ENCODE assay signal across 13 cellular contexts in genomic region chr17:63844293-63844672, GRCh38. TPM values are rescaled to one million over a fixed set of nuclear protein-coding genes. Genes with fewer than 3 reads are reported as not detected.
DNase-seq lines count a peak whose midpoint lies in the region; ATAC-seq and TF ChIP-seq lines count a peak whose summit lies in the region.
"Had no signal": no experiment of that assay in that cellular context is flagged by ENCODE, and none has a peak within 500 bp of the region (broad histone marks: within the 10 kb centered on the region; RNA-seq: fewer than 3 reads in every experiment).

No MANE protein-coding gene starts in this region.

- no peaks in the 10 kb centered on the region for H3K9me3 ChIP-seq in iPS-15b (ENCODE audit: control insufficient read depth, insufficient read depth, low read length)
- H3K9me3 ChIP-seq in thyroid gland = no peaks in the 10 kb centered on the region
- H3K9me3 ChIP-seq: stomach had no signal

- CTCF ChIA-PET in activated naive CD4-positive, alpha-beta T cell treated with anti-CD3 and anti-CD28 coated beads, Interleukin-2, amount 10 ng/mL, durations not matched to agents 7 days and 5 days (lab: Charles Lee) = interaction anchor here (1.4 to 2.1 kb wide), 3 partner anchors 10 to 23 kb away, joined by 3 to 7 read pairs (median 5); no protein-coding TSS in a partner anchor
- CTCF ChIA-PET in WTC11 (lab: Charles Lee) = interaction anchor here (2.3 kb wide), 1 partner anchor 22 kb away, joined by 9 read pairs; no protein-coding TSS in a partner anchor

- peak overlapping the region; percentile 2 to 93 (median 85) for H3K27ac ChIP-seq in thyroid gland
- H3K27ac ChIP-seq: SJSA1 had no signal

- peaks cover 55% of the 10 kb centered on the region for H3K4me1 Mint-ChIP-seq in activated naive CD4-positive, alpha-beta T cell treated with anti-CD3 and anti-CD28 coated beads, Interleukin-2, amount 10 ng/mL, durations not matched to agents 7 days and 5 days
- H3K4me1 Mint-ChIP-seq in WTC11 = peaks cover 22% of the 10 kb centered on the region

- H3K27me3 ChIP-seq in iPS-15b (ENCODE audit: control insufficient read depth, insufficient read depth, low read length) = peaks cover 22% of the 10 kb centered on the region
- H3K27me3 ChIP-seq in thyroid gland = no peaks in the 10 kb centered on the region
- H3K27me3 ChIP-seq: SJSA1, stomach had no signal

- peaks cover 8% of the 10 kb centered on the region for H3K4me1 ChIP-seq in iPS-15b (ENCODE audit: control insufficient read depth, insufficient read depth, low read length)
- H3K4me1 ChIP-seq in thyroid gland = peaks cover 34 to 35% of the 10 kb centered on the region in 2 donors

- peaks cover 10% of the 10 kb centered on the region for H3K9me3 Mint-ChIP-seq in activated naive CD4-positive, alpha-beta T cell treated with anti-CD3 and anti-CD28 coated beads, Interleukin-2, amount 10 ng/mL, durations not matched to agents 7 days and 5 days
- peaks cover 9% of the 10 kb centered on the region for H3K9me3 Mint-ChIP-seq in WTC11

- TF ChIP-seq POLR2A in thyroid gland (IDR thresholded peaks at IDR 0.05) = no peak

- ATAC-seq in WTC11 (no peak), HG03571 (IDR thresholded peaks at IDR 0.05; ENCODE audit: unreplicated experiment) (no peak), left cardiac atrium (no peak)
- ATAC-seq: esophagus mucosa had no signal

- WGBS in thyroid gland, 2 donors = 63 to 78% methylated on average over 3 of the region's 3 CpGs

- DNase-seq in activated naive CD4-positive, alpha-beta T cell treated with anti-CD3 and anti-CD28 coated beads, Interleukin-2, amount 10 ng/mL, durations not matched to agents 7 days and 5 days = no peak
- no peak for DNase-seq in activated naive CD4-positive, alpha-beta T cell treated with anti-CD3 and anti-CD28 coated beads, Interleukin-2, amount 50 U/mL, for 16 hours
- DNase-seq in WTC11 (ENCODE audit: low spot score) (no peak), thyroid gland (no peak), left cardiac atrium (no peak), GM19240 (ENCODE audit: insufficient read length, low spot score) (no peak)
- DNase-seq: NCI-H510A had no signal

- POLR2A ChIA-PET in WTC11 (lab: Charles Lee) = no interaction called here

- no peaks in the 10 kb centered on the region for H3K36me3 ChIP-seq in iPS-15b (ENCODE audit: control insufficient read depth, insufficient read depth, low read length)
- no peaks in the 10 kb centered on the region for H3K36me3 ChIP-seq in thyroid gland
- H3K36me3 ChIP-seq: stomach had no signal

- intact Hi-C loops in thyroid gland (cut with DNase I) (no loop called here), left cardiac atrium (cut with DNase I) (no loop called here)

- H3K36me3 Mint-ChIP-seq in activated naive CD4-positive, alpha-beta T cell treated with anti-CD3 and anti-CD28 coated beads, Interleukin-2, amount 10 ng/mL, durations not matched to agents 7 days and 5 days = peaks cover 20% of the 10 kb centered on the region
- H3K36me3 Mint-ChIP-seq in WTC11 = peaks cover 6% of the 10 kb centered on the region

- peak overlapping the region; percentile 98 for H3K27ac Mint-ChIP-seq in activated naive CD4-positive, alpha-beta T cell treated with anti-CD3 and anti-CD28 coated beads, Interleukin-2, amount 10 ng/mL, durations not matched to agents 7 days and 5 days
- H3K27ac Mint-ChIP-seq in WTC11 = no peak overlapping the region

- peak overlapping the region; percentile 72 for H3K4me3 ChIP-seq in iPS-15b (ENCODE audit: low read depth, low read length)
- H3K4me3 ChIP-seq in thyroid gland (replicated peaks in 1 of 3) = no peak overlapping the region
- H3K4me3 ChIP-seq: SJSA1 had no signal

- TF ChIP-seq CTCF in WTC11 (IDR thresholded peaks at IDR 0.05) = no peak
- no peak for TF ChIP-seq CTCF in thyroid gland (IDR thresholded peaks at IDR 0.05)

- H3K9ac ChIP-seq in iPS-15b (ENCODE audit: low read depth, low read length) = no peak overlapping the region

- peaks cover 10% of the 10 kb centered on the region for H3K27me3 Mint-ChIP-seq in activated naive CD4-positive, alpha-beta T cell treated with anti-CD3 and anti-CD28 coated beads, Interleukin-2, amount 10 ng/mL, durations not matched to agents 7 days and 5 days
- peaks cover 44% of the 10 kb centered on the region for H3K27me3 Mint-ChIP-seq in WTC11 (ENCODE audit: low read depth)

- H3K4me3 Mint-ChIP-seq in activated naive CD4-positive, alpha-beta T cell treated with anti-CD3 and anti-CD28 coated beads, Interleukin-2, amount 10 ng/mL, durations not matched to agents 7 days and 5 days = peak overlapping the region; percentile 84
- peak overlapping the region; percentile 44; the same call in 1 of the 2 replicates for H3K4me3 Mint-ChIP-seq in WTC11

TF ChIP-seq in WTC11, 78 proteins besides CTCF, POLR2A, EP300 and RAD21:
- no peak for TF ChIP-seq ATF1 (CRISPR knock-in tag; IDR thresholded peaks at IDR 0.05)
- no peak for TF ChIP-seq ARID4B (CRISPR knock-in tag; IDR thresholded peaks at IDR 0.05; ENCODE audit: borderline replicate concordance)
- no peak for TF ChIP-seq NR3C1 (CRISPR knock-in tag; conservative IDR thresholded peaks at IDR 0.05; ENCODE audit: low read depth)
- no peak for TF ChIP-seq ZSCAN18 (CRISPR knock-in tag; IDR thresholded peaks at IDR 0.05)
- TF ChIP-seq TCF7 (CRISPR knock-in tag; IDR thresholded peaks at IDR 0.05; ENCODE audit: low read depth) = no peak
TF ChIP-seq in WTC11: peak in this region for 0.

RNA-seq across cellular contexts. Expression of gene SMARCD2, which starts 1.8 kb away (rescaled TPM):
- 80.1 to 106 TPM (median 86.7 TPM) in 3 replicates for total RNA-seq in WTC11 (2021)
- 100 to 1,000 TPM in 1 of 4 donors, 10 to 100 TPM in 3; 75.0 to 101 (median 90.4) TPM for total RNA-seq in thyroid gland
- total RNA-seq in left cardiac atrium = 10 to 100 TPM; 33.9 to 37.1 TPM

RNA-seq across cellular contexts. Expression of gene FTSJ3, which starts 16.8 kb away (rescaled TPM):
- total RNA-seq in WTC11 (2021) = 47.7 to 62.1 TPM (median 52.0 TPM) in 3 replicates
- 10 to 100 TPM; 37.8 to 64.7 (median 47.2) TPM for total RNA-seq in thyroid gland
- total RNA-seq in left cardiac atrium = 10 to 100 TPM; 33.1 to 38.1 TPM

RNA-seq across cellular contexts. Expression of gene PSMC5, which starts 17.1 kb away (rescaled TPM):
- 135 to 152 TPM (median 149 TPM) in 3 replicates for total RNA-seq in WTC11 (2021)
- 10 to 100 TPM; 79.1 to 98.3 (median 86.4) TPM for total RNA-seq in thyroid gland
- 100 to 1,000 TPM; 122 to 143 TPM for total RNA-seq in left cardiac atrium

RNA-seq across cellular contexts. Expression of gene CSH2, which starts 29.2 kb away (rescaled TPM):
- total RNA-seq in WTC11 (2021) = not detected in 3 replicates
- not detected for total RNA-seq in thyroid gland
- not detected for total RNA-seq in left cardiac atrium
- total RNA-seq: bronchial epithelial cell, esophagus mucosa, SJSA1, stomach had no signal

RNA-seq across cellular contexts. Expression of gene GH2, which starts 37.5 kb away (rescaled TPM):
- total RNA-seq in WTC11 (2021) (0.35 to 1.3 TPM (median 0.60 TPM) in 3 replicates), thyroid gland (not detected), left cardiac atrium (not detected)
- total RNA-seq: bronchial epithelial cell, esophagus mucosa, SJSA1, stomach had no signal
